ENCODE assay signal across 2 cellular contexts in genomic region chr7:86961686-86962085, GRCh38.
TF ChIP-seq lines count a peak whose summit lies in the region.

No MANE protein-coding gene starts in this region.

TF ChIP-seq in SK-N-SH, 30 proteins besides CTCF, POLR2A, EP300 and RAD21:
- no peak for TF ChIP-seq FOSL2 (IDR thresholded peaks at IDR 0.05; ENCODE audit: borderline replicate concordance, low read depth)
- peak; percentile 51; the same call in 1 of the 2 replicates for TF ChIP-seq PBX3 (IDR thresholded peaks at IDR 0.05)
- peak; percentile 24; the same call in 1 of the 2 replicates for TF ChIP-seq NFIC (IDR thresholded peaks at IDR 0.05; ENCODE audit: borderline replicate concordance)
- TF ChIP-seq TCF12 (IDR thresholded peaks at IDR 0.05), result peak; percentile 30; the same call in 1 of the 2 replicates
- no peak for TF ChIP-seq TAF1 (IDR thresholded peaks at IDR 0.05; ENCODE audit: borderline replicate concordance, low read depth, low read length)

TF ChIP-seq in H1, 55 proteins besides CTCF, POLR2A, EP300 and RAD21:
- TF ChIP-seq ASH2L (IDR thresholded peaks at IDR 0.05; ENCODE audit: low read length), result no peak
- TF ChIP-seq RNF2 (IDR thresholded peaks at IDR 0.05; ENCODE audit: borderline replicate concordance, low read depth, low read length, missing control alignments, poor library complexity, severe bottlenecking), result no peak
- no peak for TF ChIP-seq JUND (IDR thresholded peaks at IDR 0.05; ENCODE audit: low read length)
- no peak for TF ChIP-seq PHF8 (conservative IDR thresholded peaks at IDR 0.05; ENCODE audit: low read depth, low read length)
- no peak for TF ChIP-seq SP2 (IDR thresholded peaks at IDR 0.05; ENCODE audit: low read length)
- TF ChIP-seq CHD2 (IDR thresholded peaks at IDR 0.05; ENCODE audit: low read length), result no peak
- no peak for TF ChIP-seq SIN3A (conservative IDR thresholded peaks at IDR 0.05 in 1 of 2, IDR thresholded peaks at IDR 0.05 in 1 of 2; ENCODE audit: low read depth in 1 of 2, low read length in 2 of 2)
TF ChIP-seq in H1: peak in this region for 0.
